ENCODE assay signal across 20 cellular contexts in the genomic region with DNA sequence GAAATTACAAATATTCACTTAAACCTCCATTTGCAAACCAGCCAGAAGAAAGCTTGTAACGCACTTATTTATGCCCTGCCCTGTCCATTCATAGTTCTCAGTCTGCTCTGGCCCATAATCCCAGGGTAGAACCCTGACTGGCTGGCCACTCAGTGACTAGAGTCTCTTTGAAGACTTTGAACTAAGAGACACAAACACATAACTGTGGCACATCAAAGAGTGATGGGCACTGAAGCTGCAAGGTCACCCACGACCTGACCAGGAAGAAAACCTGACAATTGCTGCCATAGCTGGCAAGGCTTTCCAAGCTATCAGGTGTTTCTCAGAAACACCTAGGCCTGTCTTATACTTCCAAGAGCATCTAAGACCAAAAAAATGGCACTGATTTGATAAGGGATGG. TPM values are rescaled to one million over a fixed set of nuclear protein-coding genes. Genes with fewer than 3 reads are reported as not detected.
A peak's percentile ranks its signal among the peaks of the same experiment; 100 is the strongest.
DNase-seq lines count a peak whose midpoint lies in the region; ATAC-seq, FAIRE-seq and TF ChIP-seq lines count a peak whose summit lies in the region.
"Had no signal": no experiment of that assay in that cellular context is flagged by ENCODE, and none has a peak within 500 bp of the region (broad histone marks: within the 10 kb centered on the region; RNA-seq: fewer than 3 reads in every experiment).

No MANE protein-coding gene starts in this region.

- no peak for TF ChIP-seq CTCF in ascending aorta (IDR thresholded peaks at IDR 0.05)
- no peak for TF ChIP-seq CTCF in mucosa of descending colon (IDR thresholded peaks at IDR 0.05)
- no peak for TF ChIP-seq CTCF in WTC11 (IDR thresholded peaks at IDR 0.05)
- TF ChIP-seq CTCF in OCI-LY7 (conservative IDR thresholded peaks at IDR 0.05; ENCODE audit: low read length), result no peak

- no peaks in the 10 kb centered on the region for H3K9me3 Mint-ChIP-seq in activated CD4-positive, alpha-beta T cell treated with anti-CD3 and anti-CD28 coated beads for 36 hours (ENCODE audit: low read depth)
- no peaks in the 10 kb centered on the region for H3K9me3 Mint-ChIP-seq in activated CD4-positive, alpha-beta T cell treated with anti-CD3 and anti-CD28 coated beads, Interleukin-2, amount 10 ng/mL, durations not matched to agents 7 days and 5 days
- 0 out of 2 replicates have a peak, but pooled peaks cover 3% of the 10 kb centered on the region for H3K9me3 Mint-ChIP-seq in WTC11
- H3K9me3 Mint-ChIP-seq: CD8-positive, alpha-beta T cell; H9 had no signal

- no peak overlapping the region for H3K4me3 Mint-ChIP-seq in activated CD4-positive, alpha-beta T cell treated with anti-CD3 and anti-CD28 coated beads for 36 hours
- H3K4me3 Mint-ChIP-seq in activated CD4-positive, alpha-beta T cell treated with anti-CD3 and anti-CD28 coated beads, Interleukin-2, amount 10 ng/mL, durations not matched to agents 7 days and 5 days, result no peak overlapping the region
- no peak overlapping the region for H3K4me3 Mint-ChIP-seq in WTC11
- H3K4me3 Mint-ChIP-seq: CD8-positive, alpha-beta T cell; H9 had no signal

- H3K4me1 ChIP-seq in ascending aorta (peaks cover 0 to 11% of the 10 kb centered on the region in 2 donors), mucosa of descending colon (ENCODE audit: low read depth) (no peaks in the 10 kb centered on the region), OCI-LY7 (ENCODE audit: insufficient read depth, low read length, poor library complexity, severe bottlenecking) (no peaks in the 10 kb centered on the region)
- H3K4me1 ChIP-seq: BLaER1 had no signal

- H3K4me3 ChIP-seq in ascending aorta, result no peak overlapping the region
- H3K4me3 ChIP-seq in mucosa of descending colon, result no peak overlapping the region
- no peak overlapping the region for H3K4me3 ChIP-seq in OCI-LY7 (ENCODE audit: low read depth, low read length, poor library complexity, severe bottlenecking)
- H3K4me3 ChIP-seq: BLaER1 had no signal

- intact Hi-C loops in activated CD4-positive, alpha-beta T cell treated with anti-CD3 and anti-CD28 coated beads for 36 hours (cut with DNase I, micrococcal nuclease), result no loop called here
- intact Hi-C loops in ascending aorta (cut with DNase I) (no loop called here), mucosa of descending colon (cut with DNase I, micrococcal nuclease) (no loop called here), OCI-LY7 (cut with micrococcal nuclease; ENCODE audit: unreplicated experiment) (no loop called here)

- H4K20me1 ChIP-seq in OCI-LY7 (ENCODE audit: insufficient read depth, low read length), result no peaks in the 10 kb centered on the region
- H4K20me1 ChIP-seq: BLaER1 had no signal

- no peaks in the 10 kb centered on the region for H3K27me3 ChIP-seq in ascending aorta
- H3K27me3 ChIP-seq: BLaER1 had no signal

- no peak overlapping the region for H3K4me2 ChIP-seq in OCI-LY7 (ENCODE audit: low read length)
- H3K4me2 ChIP-seq: BLaER1 had no signal

- no peak for DNase-seq in activated CD4-positive, alpha-beta T cell treated with anti-CD3 and anti-CD28 coated beads for 36 hours
- DNase-seq in activated CD4-positive, alpha-beta T cell treated with anti-CD3 and anti-CD28 coated beads, Interleukin-2, amount 10 ng/mL, durations not matched to agents 7 days and 5 days, result no peak
- DNase-seq in GM19239 (ENCODE audit: insufficient read length, low spot score), result no peak
- DNase-seq in ascending aorta (ENCODE audit: low spot score in 2 of 2), result no peak
- DNase-seq in mucosa of descending colon, result no peak
- no peak for DNase-seq in WTC11 (ENCODE audit: low spot score)
- no peak for DNase-seq in OCI-LY7 (ENCODE audit: low spot score)
- DNase-seq: 8988T; CD8-positive, alpha-beta T cell; DMS79; H9; NCI-H1092; NCI-H146; NCI-H2081; NCI-H510A; NCI-H82 had no signal

- peak overlapping the region; percentile 77 for H3K27ac Mint-ChIP-seq in activated CD4-positive, alpha-beta T cell treated with anti-CD3 and anti-CD28 coated beads for 36 hours
- H3K27ac Mint-ChIP-seq in activated CD4-positive, alpha-beta T cell treated with anti-CD3 and anti-CD28 coated beads, Interleukin-2, amount 10 ng/mL, durations not matched to agents 7 days and 5 days, result no peak overlapping the region
- no peak overlapping the region for H3K27ac Mint-ChIP-seq in WTC11
- H3K27ac Mint-ChIP-seq: CD8-positive, alpha-beta T cell had no signal

- peaks cover 0 to 4% of the 10 kb centered on the region in 2 donors for H3K36me3 ChIP-seq in ascending aorta
- H3K36me3 ChIP-seq in mucosa of descending colon (ENCODE audit: low read depth), result no peaks in the 10 kb centered on the region
- no peaks in the 10 kb centered on the region for H3K36me3 ChIP-seq in OCI-LY7 (ENCODE audit: insufficient read depth, low read length)
- H3K36me3 ChIP-seq: BLaER1 had no signal

- no peaks in the 10 kb centered on the region for H3K9me2 ChIP-seq in OCI-LY7 (ENCODE audit: insufficient read depth, low read length)

- H3K4me1 Mint-ChIP-seq in activated CD4-positive, alpha-beta T cell treated with anti-CD3 and anti-CD28 coated beads for 36 hours, result peaks cover 29% of the 10 kb centered on the region
- H3K4me1 Mint-ChIP-seq in activated CD4-positive, alpha-beta T cell treated with anti-CD3 and anti-CD28 coated beads, Interleukin-2, amount 10 ng/mL, durations not matched to agents 7 days and 5 days, result peaks cover 19% of the 10 kb centered on the region
- no peaks in the 10 kb centered on the region for H3K4me1 Mint-ChIP-seq in WTC11
- H3K4me1 Mint-ChIP-seq: H9 had no signal

- POLR2A ChIA-PET in activated CD4-positive, alpha-beta T cell treated with anti-CD3 and anti-CD28 coated beads for 36 hours (lab: Charles Lee), result no interaction called here
- POLR2A ChIA-PET in activated CD4-positive, alpha-beta T cell treated with anti-CD3 and anti-CD28 coated beads, Interleukin-2, amount 10 ng/mL, durations not matched to agents 7 days and 5 days (lab: Charles Lee), result no interaction called here
- POLR2A ChIA-PET in WTC11 (lab: Charles Lee) (no interaction called here), OCI-LY7 (lab: Charles Lee) (no interaction called here)

- peak; percentile 8 for FAIRE-seq in GM19239 (lab: Jason Lieb, UNC)

- H3K27ac ChIP-seq in ascending aorta (peak overlapping the region; percentile 32 to 47), OCI-LY7 (ENCODE audit: low read depth, low read length, poor library complexity, severe bottlenecking) (no peak overlapping the region)
- H3K27ac ChIP-seq: BLaER1, KMS-11 had no signal

- no peaks in the 10 kb centered on the region for H3K36me3 Mint-ChIP-seq in activated CD4-positive, alpha-beta T cell treated with anti-CD3 and anti-CD28 coated beads for 36 hours (ENCODE audit: low read depth)
- no peaks in the 10 kb centered on the region for H3K36me3 Mint-ChIP-seq in activated CD4-positive, alpha-beta T cell treated with anti-CD3 and anti-CD28 coated beads, Interleukin-2, amount 10 ng/mL, durations not matched to agents 7 days and 5 days (ENCODE audit: low read depth)
- H3K36me3 Mint-ChIP-seq in WTC11, result no peaks in the 10 kb centered on the region
- H3K36me3 Mint-ChIP-seq: CD8-positive, alpha-beta T cell had no signal

- H3K9me3 ChIP-seq in ascending aorta (no peaks in the 10 kb centered on the region), mucosa of descending colon (no peaks in the 10 kb centered on the region), OCI-LY7 (ENCODE audit: low read length) (no peaks in the 10 kb centered on the region)
- H3K9me3 ChIP-seq: BLaER1 had no signal

- CTCF ChIA-PET in activated CD4-positive, alpha-beta T cell treated with anti-CD3 and anti-CD28 coated beads for 36 hours (lab: Charles Lee), result interaction anchor here (0.6 to 4.1 kb wide), 2 partner anchors 13 to 487 kb away, joined by 3 to 16 read pairs; no protein-coding TSS in a partner anchor
- CTCF ChIA-PET in activated CD4-positive, alpha-beta T cell treated with anti-CD3 and anti-CD28 coated beads, Interleukin-2, amount 10 ng/mL, durations not matched to agents 7 days and 5 days (lab: Charles Lee), result no interaction called here
- CTCF ChIA-PET in WTC11 (lab: Charles Lee) (no interaction called here), OCI-LY7 (lab: Charles Lee; ENCODE audit: unreplicated experiment) (no interaction called here)

- H3K79me2 ChIP-seq in OCI-LY7 (ENCODE audit: insufficient read depth, low read depth, low read length), result no peaks in the 10 kb centered on the region

- peaks cover 1% of the 10 kb centered on the region for H3K27me3 Mint-ChIP-seq in activated CD4-positive, alpha-beta T cell treated with anti-CD3 and anti-CD28 coated beads for 36 hours
- peaks cover 3% of the 10 kb centered on the region for H3K27me3 Mint-ChIP-seq in activated CD4-positive, alpha-beta T cell treated with anti-CD3 and anti-CD28 coated beads, Interleukin-2, amount 10 ng/mL, durations not matched to agents 7 days and 5 days
- no peaks in the 10 kb centered on the region for H3K27me3 Mint-ChIP-seq in WTC11 (ENCODE audit: low read depth)

- H2AFZ ChIP-seq in OCI-LY7 (ENCODE audit: low read length), result no peak overlapping the region

- ATAC-seq in activated CD4-positive, alpha-beta T cell treated with anti-CD3 and anti-CD28 coated beads for 36 hours, result no peak
- ATAC-seq in mucosa of descending colon (peak; percentile 31), GM19455 (IDR thresholded peaks at IDR 0.05; ENCODE audit: unreplicated experiment) (no peak), WTC11 (no peak)
- ATAC-seq: CD8-positive, alpha-beta T cell; Right ventricle myocardium inferior had no signal

- BruUV-seq in OCI-LY7 (replicated peaks; lab: Mats Ljungman, UMichigan), result no TSS peak

RNA-seq across cellular contexts. Expression of a gene that starts 28.7 kb away (rescaled TPM):
- 10 to 100 TPM in 1 of 2 experiments, 1 to 10 TPM in 1; 7.9 to 11.1 TPM for total RNA-seq in activated CD4-positive, alpha-beta T cell treated with anti-CD3 and anti-CD28 coated beads for 36 hours
- total RNA-seq in activated CD4-positive, alpha-beta T cell treated with anti-CD3 and anti-CD28 coated beads, Interleukin-2, amount 10 ng/mL, durations not matched to agents 7 days and 5 days, result 1 to 10 TPM; 2.1 to 2.4 TPM
- 15.6 TPM for total RNA-seq in ascending aorta
- 100 to 1,000 TPM in 1 of 3 donors, 10 to 100 TPM in 2; 63.2 to 106 (median 69.8) TPM for total RNA-seq in mucosa of descending colon
- total RNA-seq in WTC11 (2021), result 2.8 to 3.8 TPM (median 3.8 TPM) in 3 replicates
- 4.6 and 5.3 TPM in 2 replicates for total RNA-seq in OCI-LY7 (2014; rRNA removed; shearing (Covaris generic))
- total RNA-seq in OCI-LY7 (2022), result 13.1 and 16.4 TPM in 2 replicates

RNA-seq across cellular contexts. Expression of a gene that starts 56.7 kb away (rescaled TPM):
- total RNA-seq in activated CD4-positive, alpha-beta T cell treated with anti-CD3 and anti-CD28 coated beads for 36 hours, result 10 to 100 TPM; 31.1 to 35.2 TPM
- total RNA-seq in activated CD4-positive, alpha-beta T cell treated with anti-CD3 and anti-CD28 coated beads, Interleukin-2, amount 10 ng/mL, durations not matched to agents 7 days and 5 days, result 10 to 100 TPM; 12.7 to 14.6 TPM
- total RNA-seq in ascending aorta (31.9 TPM), mucosa of descending colon (10 to 100 TPM; 10.4 to 12.8 (median 11.3) TPM), WTC11 (2021) (34.8 to 38.2 TPM (median 35.0 TPM) in 3 replicates), OCI-LY7 (2022) (30.3 and 33.9 TPM in 2 replicates)
- total RNA-seq in OCI-LY7 (2014; rRNA removed; shearing (Covaris generic)), result 12.1 and 15.2 TPM in 2 replicates
